In genomic region chr13:84098273-84098672, GRCh38 we compare ENCODE assay signal across 1 cellular context.
TF ChIP-seq lines count a peak whose summit lies in the region.

No MANE protein-coding gene starts in this region.

TF ChIP-seq in GM23338, 12 proteins besides CTCF, POLR2A, EP300 and RAD21 (continued from another document):
- TF ChIP-seq ZNF462 (CRISPR knock-in tag; IDR thresholded peaks at IDR 0.05) (no peak), ETS1 (IDR thresholded peaks at IDR 0.05) (no peak), CREB1 (CRISPR knock-in tag; IDR thresholded peaks at IDR 0.05; ENCODE audit: low read depth) (no peak), EZH2phosphoT487 (IDR thresholded peaks at IDR 0.05; ENCODE audit: unreplicated experiment) (no peak), JUNB (IDR thresholded peaks at IDR 0.05; ENCODE audit: unreplicated experiment) (no peak), ZNF331 (CRISPR knock-in tag; IDR thresholded peaks at IDR 0.05; ENCODE audit: low read depth) (no peak), EZH2 (IDR thresholded peaks at IDR 0.05; ENCODE audit: low read depth, unreplicated experiment) (no peak), STAT1 (IDR thresholded peaks at IDR 0.05; ENCODE audit: unreplicated experiment) (no peak)
